1 cellular context compared by ENCODE assay signal in genomic region chr7:150399861-150400778, GRCh38.
TF ChIP-seq lines count a peak whose summit lies in the region.

No MANE protein-coding gene starts in this region.

TF ChIP-seq in K562, 482 proteins besides CTCF, POLR2A, EP300 and RAD21 (continued from another document and continues in another):
- no peak for TF ChIP-seq DEAF1 (CRISPR knock-in tag; IDR thresholded peaks at IDR 0.05)
- peak; percentile 52 for TF ChIP-seq ASH1L (IDR thresholded peaks at IDR 0.05; ENCODE audit: borderline replicate concordance, low read depth, partially characterized antibody)
- peak; percentile 97 for TF ChIP-seq DPF2 (IDR thresholded peaks at IDR 0.05)
- TF ChIP-seq ZNF197 (CRISPR knock-in tag; IDR thresholded peaks at IDR 0.05; ENCODE audit: low read depth), result peak; percentile 32; the same call in 1 of the 2 replicates
- TF ChIP-seq HES1 (IDR thresholded peaks at IDR 0.05; ENCODE audit: low read depth), result peak; percentile 37; the same call in 1 of the 2 replicates
- TF ChIP-seq PHF21A (IDR thresholded peaks at IDR 0.05; ENCODE audit: borderline replicate concordance, low read depth), result no peak
- no peak for TF ChIP-seq NFIX (CRISPR knock-in tag; IDR thresholded peaks at IDR 0.05; ENCODE audit: low read depth)
- no peak for TF ChIP-seq NR4A1 (CRISPR knock-in tag; IDR thresholded peaks at IDR 0.05)
- TF ChIP-seq NR4A1 (tag; IDR thresholded peaks at IDR 0.05), result peak; percentile 64; the same call in 1 of the 2 replicates
- TF ChIP-seq ZNF3 (CRISPR knock-in tag; IDR thresholded peaks at IDR 0.05), result no peak
- TF ChIP-seq ATF7 (IDR thresholded peaks at IDR 0.05), result peak; percentile 82; the same call in 1 of the 2 replicates
- no peak for TF ChIP-seq ZBTB49 (CRISPR knock-in tag; IDR thresholded peaks at IDR 0.05; ENCODE audit: borderline replicate concordance)
- peak; percentile 50 for TF ChIP-seq KDM5B (IDR thresholded peaks at IDR 0.05; ENCODE audit: insufficient replicate concordance, low read depth, low read length)
- TF ChIP-seq NFE2 (IDR thresholded peaks at IDR 0.05; ENCODE audit: low read depth), result peak; percentile 11
- TF ChIP-seq GATA2 (CRISPR knock-in tag; IDR thresholded peaks at IDR 0.05), result peak; percentile 73
- peak in 1 of 2 experiments; percentile 11; a peak in 1 of 3 replicates for TF ChIP-seq CBX3 (IDR thresholded peaks at IDR 0.05; ENCODE audit: borderline replicate concordance in 1 of 2, low read length in 2 of 2)
- TF ChIP-seq ZNF395 (CRISPR knock-in tag; IDR thresholded peaks at IDR 0.05), result peak; percentile 57; the same call in 1 of the 2 replicates
- TF ChIP-seq ATF1 (CRISPR knock-in tag; IDR thresholded peaks at IDR 0.05), result no peak
- TF ChIP-seq ATF1 (tag; IDR thresholded peaks at IDR 0.05), result peak; percentile 53
- no peak for TF ChIP-seq NCOA2 (IDR thresholded peaks at IDR 0.05; ENCODE audit: partially characterized antibody in 2 of 2)
- TF ChIP-seq TRIM24 (IDR thresholded peaks at IDR 0.05), result peak; percentile 19 to 71; a peak in 3 of 4 replicates
- TF ChIP-seq KLF6 (CRISPR knock-in tag; IDR thresholded peaks at IDR 0.05; ENCODE audit: borderline replicate concordance), result no peak
- no peak for TF ChIP-seq PHTF2 (CRISPR knock-in tag; IDR thresholded peaks at IDR 0.05)
- TF ChIP-seq ZNF384 (IDR thresholded peaks at IDR 0.05; ENCODE audit: low read depth, low read length), result no peak
- TF ChIP-seq EP400 (IDR thresholded peaks at IDR 0.05), result peak; percentile 78
- TF ChIP-seq CREB3 (tag; conservative IDR thresholded peaks at IDR 0.05; ENCODE audit: low read depth), result peak; percentile 48; the same call in 1 of the 2 replicates
- TF ChIP-seq MCM3 (IDR thresholded peaks at IDR 0.05), result no peak
- TF ChIP-seq ZMIZ1 (IDR thresholded peaks at IDR 0.05; ENCODE audit: low read depth in 2 of 2, low read length in 2 of 2), result no peak
- TF ChIP-seq CHD7 (IDR thresholded peaks at IDR 0.05; ENCODE audit: low read depth, low read length), result no peak
- peak; percentile 63; the same call in 1 of the 2 replicates for TF ChIP-seq E2F4 (CRISPR knock-in tag; IDR thresholded peaks at IDR 0.05; ENCODE audit: low read depth)
- TF ChIP-seq NFIC (IDR thresholded peaks at IDR 0.05), result 0 out of 2 replicates have a peak, but pooled peaks have one; percentile 4
- TF ChIP-seq NCOR1 (IDR thresholded peaks at IDR 0.05), result peak; percentile 42; the same call in 1 of the 2 replicates
- peak; percentile 24 for TF ChIP-seq HDAC3 (IDR thresholded peaks at IDR 0.05; ENCODE audit: borderline replicate concordance, partially characterized antibody)
- TF ChIP-seq RBM14 (IDR thresholded peaks at IDR 0.05; ENCODE audit: borderline replicate concordance, insufficient read depth, low read depth, low read length), result no peak
